11 cellular contexts compared by ENCODE assay signal in the genomic region with DNA sequence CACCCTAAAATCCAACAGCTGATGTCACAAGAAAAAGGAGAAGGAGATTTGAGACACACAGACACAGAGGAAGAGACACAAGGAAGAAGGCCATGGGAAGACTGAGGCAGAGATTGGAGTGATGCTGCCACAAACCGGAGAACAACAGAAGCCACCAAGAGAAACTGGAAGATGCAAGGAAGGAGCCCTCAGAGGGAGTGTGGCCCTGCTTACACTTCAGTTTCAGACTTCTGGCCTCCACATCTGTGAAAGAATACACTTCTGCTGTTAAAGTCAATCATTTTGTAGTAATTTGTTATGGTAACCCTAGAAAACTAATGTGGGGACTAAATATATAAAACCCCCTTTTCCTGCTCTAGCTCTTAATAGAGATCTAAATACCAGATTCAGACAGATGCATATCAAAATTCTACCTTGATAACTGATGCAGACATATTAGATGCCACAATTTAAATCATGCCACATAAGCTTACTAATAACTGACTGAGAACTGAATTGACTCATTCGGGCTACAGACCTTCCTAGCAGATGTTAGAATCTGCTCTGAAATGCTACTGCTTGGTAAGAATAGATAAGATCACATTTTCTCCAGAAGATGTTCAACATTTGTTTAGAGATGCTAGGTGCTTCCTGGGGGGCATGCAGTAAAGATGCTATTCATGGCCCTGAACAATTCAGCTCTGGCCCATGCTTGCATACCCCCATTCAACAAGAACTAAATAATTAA.
"Had no signal": no experiment of that assay in that cellular context is flagged by ENCODE, and none has a peak within 500 bp of the region (broad histone marks: within the 10 kb centered on the region; RNA-seq: fewer than 3 reads in every experiment).

No MANE protein-coding gene starts in this region.

- H3K27ac Mint-ChIP-seq: activated B cell treated with CpG ODN at 0.5 μM for 24 hours had no signal

- H3K9me3 Mint-ChIP-seq: activated B cell treated with CpG ODN at 0.5 μM for 24 hours had no signal

- ATAC-seq: left cardiac atrium, lower lobe of right lung, SK-N-SH treated with all-trans-retinoic acid at 6 μM for 48 hours had no signal

- H3K4me3 Mint-ChIP-seq: activated B cell treated with CpG ODN at 0.5 μM for 24 hours had no signal

- DNase-seq: activated B cell treated with CpG ODN at 0.5 μM for 24 hours; dorsolateral prefrontal cortex; esophagus squamous epithelium; glutamatergic neuron; left cardiac atrium; lower lobe of right lung; midbrain; retina; stimulated activated CD4-positive, alpha-beta T cell treated with anti-CD3 and anti-CD28 coated beads, Interleukin-4, amount 100 ng/mL, for 24 hours; tibial artery had no signal

- H3K27me3 Mint-ChIP-seq: activated B cell treated with CpG ODN at 0.5 μM for 24 hours had no signal
